ENCODE assay signal across 8 cellular contexts in genomic region chr4:5460106-5460801, GRCh38.
DNase-seq lines count a peak whose midpoint lies in the region; ATAC-seq and TF ChIP-seq lines count a peak whose summit lies in the region.

No MANE protein-coding gene starts in this region.

- ATAC-seq in HG03439 (IDR thresholded peaks at IDR 0.05; ENCODE audit: unreplicated experiment) (no peak), GM19452 (IDR thresholded peaks at IDR 0.05; ENCODE audit: unreplicated experiment) (no peak)

- peak; percentile 69 for TF ChIP-seq CTCF in astrocyte of the cerebellum (IDR thresholded peaks at IDR 0.05; ENCODE audit: low read depth, low read length, missing control alignments)

- H4K91ac ChIP-seq in trophoblast cell (ENCODE audit: low read depth, low read length), result no peak overlapping the region

- in situ Hi-C loops in astrocyte of the cerebellum (cut with HindIII; ENCODE audit: low sequenced_read_pairs), result no loop called here

- no peak overlapping the region for H4K12ac ChIP-seq in trophoblast cell (ENCODE audit: low read depth, low read length)

- no CpG with 5 or more reads among the region's 14 CpGs for WGBS in trophoblast cell (ENCODE audit: extremely low coverage, insufficient coverage, insufficient read length)

- H3K18ac ChIP-seq in trophoblast cell (ENCODE audit: low read length), result no peak overlapping the region

- POLR2A ChIA-PET in HEK293T (lab: Yijun Ruan, JAX), result no interaction called here

- H3K4me3 ChIP-seq in astrocyte of the cerebellum (ENCODE audit: low read depth, low read length) (no peak overlapping the region), trophoblast cell (ENCODE audit: low read depth, low read length) (no peak overlapping the region)

- H3K79me1 ChIP-seq in trophoblast cell (ENCODE audit: low read length), result no peaks in the 10 kb centered on the region

- H2BK120ac ChIP-seq in trophoblast cell (ENCODE audit: insufficient read depth, low read length, poor library complexity), result no peak overlapping the region

- DNase-seq in CMK (ENCODE audit: low read depth), result peak; percentile 4
- DNase-seq in HEK293T (ENCODE audit: extremely low spot score), result peak; percentile 60
- no peak for DNase-seq in astrocyte of the cerebellum (ENCODE audit: low read depth)
- DNase-seq in islet precursor cell, result peak; percentile 71
- no peak for DNase-seq in NCI-H446 (lab: John Stamatoyannopoulos, UW)
- no peak for DNase-seq in trophoblast cell

- H3K23ac ChIP-seq in trophoblast cell (ENCODE audit: low read length), result no peak overlapping the region

- no peak overlapping the region for H3K27ac ChIP-seq in trophoblast cell (ENCODE audit: low read depth, low read length)

- H2AK5ac ChIP-seq in trophoblast cell (ENCODE audit: low read length), result no peak overlapping the region

- H2BK12ac ChIP-seq in trophoblast cell (ENCODE audit: low read length), result no peak overlapping the region

- H3K36me3 ChIP-seq in trophoblast cell (ENCODE audit: control insufficient read depth in 1 of 2, insufficient read depth in 2 of 2, low read length in 2 of 2), result no peaks in the 10 kb centered on the region

- no peaks in the 10 kb centered on the region for H3K4me1 ChIP-seq in trophoblast cell (ENCODE audit: control insufficient read depth in 1 of 2, insufficient read depth in 2 of 2, low read length in 2 of 2)

- H4K8ac ChIP-seq in trophoblast cell (ENCODE audit: low read depth, low read length), result no peak overlapping the region

- H3K9me3 ChIP-seq in trophoblast cell (ENCODE audit: insufficient read depth, low read depth, low read length), result peaks cover 3% of the 10 kb centered on the region

- no peaks in the 10 kb centered on the region for H3K79me2 ChIP-seq in trophoblast cell (ENCODE audit: control insufficient read depth, insufficient read depth, low read length, poor library complexity)

- no peaks in the 10 kb centered on the region for H3K27me3 ChIP-seq in trophoblast cell (ENCODE audit: insufficient read depth, low read length)

- H3K14ac ChIP-seq in trophoblast cell (ENCODE audit: low read length), result no peak overlapping the region

- no peak overlapping the region for H2BK5ac ChIP-seq in trophoblast cell (ENCODE audit: low read depth, low read length, poor library complexity)

- no peak overlapping the region for H3K4me2 ChIP-seq in trophoblast cell (ENCODE audit: low read length)

- CTCF ChIA-PET in HEK293T (lab: Yijun Ruan, JAX), result interaction anchor here (0.6 to 1.5 kb wide), 7 partner anchors 9 to 222 kb away, joined by 3 to 4 read pairs (median 3); no protein-coding TSS in a partner anchor

- H3K4ac ChIP-seq in trophoblast cell (ENCODE audit: low read depth, low read length), result no peak overlapping the region

- H2AFZ ChIP-seq in trophoblast cell (ENCODE audit: insufficient read depth, low read length, poor library complexity), result no peak overlapping the region

- H3K9ac ChIP-seq in trophoblast cell (ENCODE audit: low read length), result no peak overlapping the region

TF ChIP-seq in HEK293T, 16 proteins besides CTCF, POLR2A, EP300 and RAD21:
- TF ChIP-seq FOXK2 (IDR thresholded peaks at IDR 0.05), result no peak
- no peak for TF ChIP-seq ZNF384 (IDR thresholded peaks at IDR 0.05)
- no peak for TF ChIP-seq HDGF (IDR thresholded peaks at IDR 0.05; ENCODE audit: borderline replicate concordance)
- TF ChIP-seq PKNOX1 (IDR thresholded peaks at IDR 0.05), result no peak
- no peak for TF ChIP-seq ARNT (IDR thresholded peaks at IDR 0.05)
- TF ChIP-seq L3MBTL2 (conservative IDR thresholded peaks at IDR 0.05), result no peak
- TF ChIP-seq SP1 (IDR thresholded peaks at IDR 0.05), result no peak
- TF ChIP-seq LEF1 (IDR thresholded peaks at IDR 0.05; ENCODE audit: borderline replicate concordance), result no peak
- no peak for TF ChIP-seq ELF4 (IDR thresholded peaks at IDR 0.05)
- TF ChIP-seq FOXM1 (IDR thresholded peaks at IDR 0.05; ENCODE audit: borderline replicate concordance), result no peak
- TF ChIP-seq SUZ12 (IDR thresholded peaks at IDR 0.05), result no peak
- no peak for TF ChIP-seq CTBP1 (IDR thresholded peaks at IDR 0.05; ENCODE audit: borderline replicate concordance)
- no peak for TF ChIP-seq BHLHE40 (IDR thresholded peaks at IDR 0.05; ENCODE audit: borderline replicate concordance)
- TF ChIP-seq FOXA1 (IDR thresholded peaks at IDR 0.05), result no peak

Comparison
In these comparisons a context has a peak if more than half of its experiments do, and no peak if none do; other contexts are left out.
1. DNase-seq: peak in CMK (single experiment), HEK293T (single experiment) and islet precursor cell (single experiment); none in astrocyte of the cerebellum (single experiment), NCI-H446 (0 of 2) and trophoblast cell (0 of 2).